11 cellular contexts compared by ENCODE assay signal in the genomic region with DNA sequence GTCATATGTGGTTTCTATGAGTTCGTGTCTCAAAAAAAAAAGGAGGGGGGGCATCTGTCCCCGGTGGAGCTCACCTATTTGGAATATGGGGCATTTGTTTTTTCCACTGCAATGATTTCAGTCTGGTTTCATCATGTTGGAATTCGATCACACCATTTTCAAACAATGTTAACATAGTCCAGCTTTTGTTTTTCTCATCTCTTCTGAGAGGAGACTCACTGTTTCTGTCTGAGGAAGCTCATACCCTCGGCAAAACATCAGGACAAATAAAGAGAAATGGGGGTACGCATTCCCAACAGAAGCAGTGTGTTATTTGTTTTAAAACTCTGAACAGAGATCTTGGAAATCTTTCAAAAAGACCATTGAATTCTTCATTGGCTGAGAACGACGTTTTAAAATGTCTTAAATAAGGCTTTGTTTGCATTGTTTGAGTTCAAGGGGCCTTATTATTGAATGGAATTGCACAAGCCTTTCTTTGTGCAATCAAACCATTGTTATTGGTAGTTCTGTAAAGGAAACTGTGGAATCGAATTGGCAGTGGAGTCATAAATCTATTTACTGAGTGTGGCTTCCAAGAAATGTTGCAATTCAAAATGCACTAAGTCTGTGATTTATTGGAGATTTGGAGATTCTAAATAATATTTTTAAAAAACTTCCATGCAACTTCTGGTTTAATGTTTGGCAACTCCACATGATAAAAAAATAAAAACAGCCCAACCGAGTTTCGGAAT.
A peak's percentile ranks its signal among the peaks of the same experiment; 100 is the strongest.
DNase-seq lines count a peak whose midpoint lies in the region; ATAC-seq, FAIRE-seq and TF ChIP-seq lines count a peak whose summit lies in the region.
"Had no signal": no experiment of that assay in that cellular context is flagged by ENCODE, and none has a peak within 500 bp of the region (broad histone marks: within the 10 kb centered on the region; RNA-seq: fewer than 3 reads in every experiment).

No MANE protein-coding gene starts in this region.

- CTCF ChIA-PET in WTC11 (lab: Charles Lee), result no interaction called here

- no peak for TF ChIP-seq POLR2A in H54 (IDR thresholded peaks at IDR 0.05; ENCODE audit: low read depth, low read length)
- no peak for TF ChIP-seq POLR2A in gastrocnemius medialis (IDR thresholded peaks at IDR 0.05)

- no peaks in the 10 kb centered on the region for H3K9me3 ChIP-seq in left ventricle myocardium inferior (replicated peaks)
- no peaks in the 10 kb centered on the region for H3K9me3 ChIP-seq in gastrocnemius medialis

- ATAC-seq in WTC11 (no peak), gastrocnemius medialis (no peak), HG02798 (IDR thresholded peaks at IDR 0.05; ENCODE audit: poor library complexity, unreplicated experiment) (no peak), GM18502 (IDR thresholded peaks at IDR 0.05; ENCODE audit: poor library complexity, unreplicated experiment) (no peak), esophagus mucosa (no peak)
- ATAC-seq: activated CD8-positive, alpha-beta memory T cell treated with anti-CD3 and anti-CD28 coated beads, Interleukin-2, amount 10 ng/mL, durations not matched to agents 7 days and 5 days had no signal

- TF ChIP-seq CTCF in WTC11 (IDR thresholded peaks at IDR 0.05) (no peak), left ventricle myocardium inferior (IDR thresholded peaks at IDR 0.05; ENCODE audit: borderline replicate concordance) (no peak), gastrocnemius medialis (IDR thresholded peaks at IDR 0.05 in 4 of 5, conservative IDR thresholded peaks at IDR 0.05 in 1 of 5) (no peak)

- FAIRE-seq in H54 (lab: Jason Lieb, UNC), result peak; percentile 64
- FAIRE-seq: islet of Langerhans had no signal

- no peaks in the 10 kb centered on the region for H3K36me3 Mint-ChIP-seq in WTC11

- H3K4me1 ChIP-seq in left ventricle myocardium inferior, result peaks cover 55% of the 10 kb centered on the region
- H3K4me1 ChIP-seq in gastrocnemius medialis, result peaks cover 34 to 62% of the 10 kb centered on the region in 2 donors

- peak overlapping the region; percentile 71 for H3K27ac ChIP-seq in left ventricle myocardium inferior (replicated peaks)
- H3K27ac ChIP-seq in gastrocnemius medialis, result peak overlapping the region; percentile 55 to 91 (median 74)

- no peaks in the 10 kb centered on the region for H3K9me3 Mint-ChIP-seq in WTC11

- H3K27me3 ChIP-seq in left ventricle myocardium inferior (ENCODE audit: low read depth) (no peaks in the 10 kb centered on the region), gastrocnemius medialis (no peaks in the 10 kb centered on the region)

- intact Hi-C loops in left ventricle myocardium inferior (cut with micrococcal nuclease) (no loop called here), gastrocnemius medialis (cut with DNase I; ENCODE audit: low total_unique reads) (loop anchor here (5.0 kb wide), 2 partner anchors 147 to 193 kb away; a partner anchor contains a TSS)

- peaks cover 11% of the 10 kb centered on the region for H3K4me1 Mint-ChIP-seq in WTC11

- no peak overlapping the region for H3K4me3 Mint-ChIP-seq in WTC11
- H3K4me3 Mint-ChIP-seq: activated CD8-positive, alpha-beta memory T cell treated with anti-CD3 and anti-CD28 coated beads, Interleukin-2, amount 10 ng/mL, durations not matched to agents 7 days and 5 days had no signal

- POLR2A ChIA-PET in WTC11 (lab: Charles Lee), result no interaction called here

- no peaks in the 10 kb centered on the region for H3K27me3 Mint-ChIP-seq in WTC11 (ENCODE audit: low read depth)
- H3K27me3 Mint-ChIP-seq: activated CD8-positive, alpha-beta memory T cell treated with anti-CD3 and anti-CD28 coated beads, Interleukin-2, amount 10 ng/mL, durations not matched to agents 7 days and 5 days had no signal

- DNase-seq in H54 (ENCODE audit: insufficient read length, low spot score) (no peak), WTC11 (ENCODE audit: low spot score) (no peak), left ventricle myocardium inferior (no peak), gastrocnemius medialis (no peak)
- no peak for DNase-seq in stimulated activated CD4-positive, alpha-beta T cell treated with anti-CD3 and anti-CD28 coated beads, Interleukin-4, amount 100 ng/mL, for 1 hour
- DNase-seq: activated CD8-positive, alpha-beta memory T cell treated with anti-CD3 and anti-CD28 coated beads, Interleukin-2, amount 10 ng/mL, durations not matched to agents 7 days and 5 days; Kasumi-1 had no signal

- peaks cover 29% of the 10 kb centered on the region for H3K36me3 ChIP-seq in left ventricle myocardium inferior
- H3K36me3 ChIP-seq in gastrocnemius medialis, result peaks cover 0 to 39% of the 10 kb centered on the region in 2 donors

- in situ Hi-C loops in gastrocnemius medialis (cut with MboI; ENCODE audit: low sequenced_read_pairs in 4 of 4), result loop anchor here in 1 of 4 donors (25.0 kb wide), 1 partner anchor 1167 kb away; no protein-coding TSS in a partner anchor

- peak overlapping the region; percentile 18; the same call in 1 of the 2 replicates for H3K27ac Mint-ChIP-seq in WTC11

- H3K4me3 ChIP-seq in left ventricle myocardium inferior (no peak overlapping the region), gastrocnemius medialis (no peak overlapping the region)

TF ChIP-seq in WTC11, 78 proteins besides CTCF, POLR2A, EP300 and RAD21:
- no peak for TF ChIP-seq RELA (CRISPR knock-in tag; IDR thresholded peaks at IDR 0.05; ENCODE audit: borderline replicate concordance)
- TF ChIP-seq GABPB1 (CRISPR knock-in tag; IDR thresholded peaks at IDR 0.05), result peak; percentile 98
- TF ChIP-seq, protein P1, sequence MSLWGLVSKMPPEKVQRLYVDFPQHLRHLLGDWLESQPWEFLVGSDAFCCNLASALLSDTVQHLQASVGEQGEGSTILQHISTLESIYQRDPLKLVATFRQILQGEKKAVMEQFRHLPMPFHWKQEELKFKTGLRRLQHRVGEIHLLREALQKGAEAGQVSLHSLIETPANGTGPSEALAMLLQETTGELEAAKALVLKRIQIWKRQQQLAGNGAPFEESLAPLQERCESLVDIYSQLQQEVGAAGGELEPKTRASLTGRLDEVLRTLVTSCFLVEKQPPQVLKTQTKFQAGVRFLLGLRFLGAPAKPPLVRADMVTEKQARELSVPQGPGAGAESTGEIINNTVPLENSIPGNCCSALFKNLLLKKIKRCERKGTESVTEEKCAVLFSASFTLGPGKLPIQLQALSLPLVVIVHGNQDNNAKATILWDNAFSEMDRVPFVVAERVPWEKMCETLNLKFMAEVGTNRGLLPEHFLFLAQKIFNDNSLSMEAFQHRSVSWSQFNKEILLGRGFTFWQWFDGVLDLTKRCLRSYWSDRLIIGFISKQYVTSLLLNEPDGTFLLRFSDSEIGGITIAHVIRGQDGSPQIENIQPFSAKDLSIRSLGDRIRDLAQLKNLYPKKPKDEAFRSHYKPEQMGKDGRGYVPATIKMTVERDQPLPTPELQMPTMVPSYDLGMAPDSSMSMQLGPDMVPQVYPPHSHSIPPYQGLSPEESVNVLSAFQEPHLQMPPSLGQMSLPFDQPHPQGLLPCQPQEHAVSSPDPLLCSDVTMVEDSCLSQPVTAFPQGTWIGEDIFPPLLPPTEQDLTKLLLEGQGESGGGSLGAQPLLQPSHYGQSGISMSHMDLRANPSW (CRISPR knock-in tag; conservative IDR thresholded peaks at IDR 0.05; ENCODE audit: low read depth), result no peak
